In genomic region chr22:49791682-49792081, GRCh38 we compare ENCODE assay signal across 18 cellular contexts. TPM values are rescaled to one million over a fixed set of nuclear protein-coding genes. Genes with fewer than 3 reads are reported as not detected.
DNase-seq lines count a peak whose midpoint lies in the region; ATAC-seq lines count a peak whose summit lies in the region.
"Had no signal": no experiment of that assay in that cellular context is flagged by ENCODE, and none has a peak within 500 bp of the region (broad histone marks: within the 10 kb centered on the region; RNA-seq: fewer than 3 reads in every experiment).

No MANE protein-coding gene starts in this region.

- peak overlapping the region; percentile 43 for H3K27ac Mint-ChIP-seq in activated naive CD8-positive, alpha-beta T cell
- H3K27ac Mint-ChIP-seq in activated naive CD8-positive, alpha-beta T cell treated with anti-CD3 and anti-CD28 coated beads, Interleukin-2, amount 50 U/mL, for 24 hours, result no peak overlapping the region
- H3K27ac Mint-ChIP-seq in activated CD4-positive, alpha-beta memory T cell treated with anti-CD3 and anti-CD28 coated beads, Interleukin-2, amount 10 ng/mL, durations not matched to agents 7 days and 5 days, result peak overlapping the region; percentile 80

- CTCF ChIA-PET in activated CD4-positive, alpha-beta memory T cell treated with anti-CD3 and anti-CD28 coated beads, Interleukin-2, amount 10 ng/mL, durations not matched to agents 7 days and 5 days (lab: Charles Lee), result no interaction called here

- peaks cover 65% of the 10 kb centered on the region for H3K4me1 ChIP-seq in stomach smooth muscle (ENCODE audit: control insufficient read depth, insufficient read depth, low read length)

- peak overlapping the region; percentile 77 for H3K27ac ChIP-seq in stomach smooth muscle (ENCODE audit: low read length)

- no peaks in the 10 kb centered on the region for H3K9me3 ChIP-seq in stomach smooth muscle (ENCODE audit: control insufficient read depth in 2 of 2, low read length in 2 of 2)
- H3K9me3 ChIP-seq: breast epithelium had no signal

- DNase-seq in activated naive CD8-positive, alpha-beta T cell treated with anti-CD3 and anti-CD28 coated beads, Interleukin-2, amount 50 U/mL, for 24 hours, result no peak
- no peak for DNase-seq in activated CD4-positive, alpha-beta memory T cell treated with anti-CD3 and anti-CD28 coated beads, Interleukin-2, amount 10 ng/mL, durations not matched to agents 7 days and 5 days
- no peak for DNase-seq in left colon
- no peak for DNase-seq in middle frontal gyrus (ENCODE audit: extremely low spot score, low spot score)
- no peak for DNase-seq in NCI-H524 (lab: John Stamatoyannopoulos, UW)
- DNase-seq: activated gamma-delta T cell treated with Interleukin-2 at 50 U/mL for 16 hours, COR-L47, EL, KBM-7, MV-4-11, NCI-H2029 treated with DMSO at 0.1 percent for 48 hours, NCI-H526 treated with DMSO at 0.1 percent for 48 hours, substantia nigra had no signal

- no peak overlapping the region for H3K9ac ChIP-seq in stomach smooth muscle (ENCODE audit: low read length in 2 of 2)

- no peaks in the 10 kb centered on the region for H3K9me3 Mint-ChIP-seq in activated naive CD8-positive, alpha-beta T cell (ENCODE audit: low read depth)
- no peaks in the 10 kb centered on the region for H3K9me3 Mint-ChIP-seq in activated naive CD8-positive, alpha-beta T cell treated with anti-CD3 and anti-CD28 coated beads, Interleukin-2, amount 50 U/mL, for 24 hours
- no peaks in the 10 kb centered on the region for H3K9me3 Mint-ChIP-seq in activated CD4-positive, alpha-beta memory T cell treated with anti-CD3 and anti-CD28 coated beads, Interleukin-2, amount 10 ng/mL, durations not matched to agents 7 days and 5 days

- H3K27me3 ChIP-seq in stomach smooth muscle (ENCODE audit: control insufficient read depth in 1 of 2, insufficient read depth in 2 of 2, low read length in 2 of 2), result no peaks in the 10 kb centered on the region
- H3K27me3 ChIP-seq: breast epithelium had no signal

- POLR2A ChIA-PET in activated CD4-positive, alpha-beta memory T cell treated with anti-CD3 and anti-CD28 coated beads, Interleukin-2, amount 10 ng/mL, durations not matched to agents 7 days and 5 days (lab: Charles Lee), result no interaction called here

- H3K4me3 Mint-ChIP-seq in activated naive CD8-positive, alpha-beta T cell, result no peak overlapping the region
- no peak overlapping the region for H3K4me3 Mint-ChIP-seq in activated naive CD8-positive, alpha-beta T cell treated with anti-CD3 and anti-CD28 coated beads, Interleukin-2, amount 50 U/mL, for 24 hours
- no peak overlapping the region for H3K4me3 Mint-ChIP-seq in activated CD4-positive, alpha-beta memory T cell treated with anti-CD3 and anti-CD28 coated beads, Interleukin-2, amount 10 ng/mL, durations not matched to agents 7 days and 5 days

- intact Hi-C loops in left colon (cut with DNase I, micrococcal nuclease), result no loop called here

- peaks cover 39% of the 10 kb centered on the region for H3K4me1 Mint-ChIP-seq in activated naive CD8-positive, alpha-beta T cell (ENCODE audit: low read depth)
- peaks cover 40% of the 10 kb centered on the region for H3K4me1 Mint-ChIP-seq in activated naive CD8-positive, alpha-beta T cell treated with anti-CD3 and anti-CD28 coated beads, Interleukin-2, amount 50 U/mL, for 24 hours
- peaks cover 62% of the 10 kb centered on the region for H3K4me1 Mint-ChIP-seq in activated CD4-positive, alpha-beta memory T cell treated with anti-CD3 and anti-CD28 coated beads, Interleukin-2, amount 10 ng/mL, durations not matched to agents 7 days and 5 days

- peaks cover 2% of the 10 kb centered on the region for H3K36me3 Mint-ChIP-seq in activated naive CD8-positive, alpha-beta T cell
- peaks cover 42% of the 10 kb centered on the region for H3K36me3 Mint-ChIP-seq in activated naive CD8-positive, alpha-beta T cell treated with anti-CD3 and anti-CD28 coated beads, Interleukin-2, amount 50 U/mL, for 24 hours (ENCODE audit: low read depth)
- peaks cover 75% of the 10 kb centered on the region for H3K36me3 Mint-ChIP-seq in activated CD4-positive, alpha-beta memory T cell treated with anti-CD3 and anti-CD28 coated beads, Interleukin-2, amount 10 ng/mL, durations not matched to agents 7 days and 5 days (ENCODE audit: low read depth)

- no peak overlapping the region for H3K4me3 ChIP-seq in stomach smooth muscle (ENCODE audit: low read length in 2 of 2)
- H3K4me3 ChIP-seq: breast epithelium had no signal

- no peaks in the 10 kb centered on the region for H3K27me3 Mint-ChIP-seq in activated naive CD8-positive, alpha-beta T cell
- H3K27me3 Mint-ChIP-seq in activated naive CD8-positive, alpha-beta T cell treated with anti-CD3 and anti-CD28 coated beads, Interleukin-2, amount 50 U/mL, for 24 hours, result no peaks in the 10 kb centered on the region
- no peaks in the 10 kb centered on the region for H3K27me3 Mint-ChIP-seq in activated CD4-positive, alpha-beta memory T cell treated with anti-CD3 and anti-CD28 coated beads, Interleukin-2, amount 10 ng/mL, durations not matched to agents 7 days and 5 days

- ATAC-seq in activated naive CD8-positive, alpha-beta T cell treated with anti-CD3 and anti-CD28 coated beads, Interleukin-2, amount 50 U/mL, for 24 hours, result no peak
- ATAC-seq in left colon, result peak; percentile 42
- ATAC-seq in HG03159 (IDR thresholded peaks at IDR 0.05; ENCODE audit: unreplicated experiment), result no peak
- ATAC-seq: sciatic nerve had no signal

- H3K36me3 ChIP-seq in stomach smooth muscle (ENCODE audit: control insufficient read depth in 2 of 2, insufficient read depth in 2 of 2, low read length in 2 of 2), result peaks cover 26 to 46% of the 10 kb centered on the region in 2 donors
- H3K36me3 ChIP-seq: breast epithelium had no signal

RNA-seq across cellular contexts. Expression of gene BRD1, which starts 36.0 kb away (rescaled TPM):
- total RNA-seq in activated CD4-positive, alpha-beta memory T cell treated with anti-CD3 and anti-CD28 coated beads, Interleukin-2, amount 10 ng/mL, durations not matched to agents 7 days and 5 days, result 10 to 100 TPM; 54.7 to 55.4 TPM
- total RNA-seq in left colon, result 10 to 100 TPM; 32.9 to 34.9 TPM
